ENCODE assay signal across 1 cellular context in genomic region chr9:70011366-70011765, GRCh38.
TF ChIP-seq lines count a peak whose summit lies in the region.

No MANE protein-coding gene starts in this region.

TF ChIP-seq in IMR-90, 13 proteins besides CTCF, POLR2A, EP300 and RAD21 (continued from another document):
- TF ChIP-seq ELK1 (IDR thresholded peaks at IDR 0.05; ENCODE audit: borderline replicate concordance, low read depth, low read length) (no peak), RFX5 (IDR thresholded peaks at IDR 0.05; ENCODE audit: low read depth, low read length) (no peak), RCOR1 (IDR thresholded peaks at IDR 0.05; ENCODE audit: insufficient replicate concordance, low read length) (no peak), CHD1 (IDR thresholded peaks at IDR 0.05; ENCODE audit: low read depth, low read length) (no peak), MAZ (IDR thresholded peaks at IDR 0.05; ENCODE audit: borderline replicate concordance, low read depth, low read length) (no peak)
- TF ChIP-seq, protein P1, sequence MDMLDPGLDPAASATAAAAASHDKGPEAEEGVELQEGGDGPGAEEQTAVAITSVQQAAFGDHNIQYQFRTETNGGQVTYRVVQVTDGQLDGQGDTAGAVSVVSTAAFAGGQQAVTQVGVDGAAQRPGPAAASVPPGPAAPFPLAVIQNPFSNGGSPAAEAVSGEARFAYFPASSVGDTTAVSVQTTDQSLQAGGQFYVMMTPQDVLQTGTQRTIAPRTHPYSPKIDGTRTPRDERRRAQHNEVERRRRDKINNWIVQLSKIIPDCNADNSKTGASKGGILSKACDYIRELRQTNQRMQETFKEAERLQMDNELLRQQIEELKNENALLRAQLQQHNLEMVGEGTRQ (IDR thresholded peaks at IDR 0.05; ENCODE audit: low read depth, low read length), result no peak
